In the genomic region with DNA sequence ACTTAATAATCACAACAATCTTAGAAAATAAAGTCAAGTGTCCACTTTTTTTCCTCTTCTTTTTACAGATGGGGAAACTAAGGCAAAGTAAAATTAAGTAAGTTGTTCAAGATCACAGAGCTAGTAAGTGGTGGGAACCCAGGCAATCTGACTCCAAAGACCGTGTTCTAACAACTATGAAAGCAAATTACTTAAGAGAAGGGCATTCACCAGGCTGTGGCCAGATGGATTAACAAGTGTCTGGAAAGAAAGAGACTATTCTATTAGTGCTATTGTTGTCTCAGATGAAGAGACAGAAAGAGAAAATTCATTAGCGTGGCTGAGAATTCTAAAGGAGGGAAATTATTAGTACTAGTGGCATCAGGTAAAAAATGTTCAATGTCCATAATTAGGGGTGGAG, we compare ENCODE assay signal across 23 cellular contexts. TPM values are rescaled to one million over a fixed set of nuclear protein-coding genes. Genes with fewer than 3 reads are reported as not detected.
A peak's percentile ranks its signal among the peaks of the same experiment; 100 is the strongest.
DNase-seq lines count a peak whose midpoint lies in the region; ATAC-seq and TF ChIP-seq lines count a peak whose summit lies in the region.
"Had no signal": no experiment of that assay in that cellular context is flagged by ENCODE, and none has a peak within 500 bp of the region (broad histone marks: within the 10 kb centered on the region; RNA-seq: fewer than 3 reads in every experiment).

No MANE protein-coding gene starts in this region.

- H3K79me2 ChIP-seq in SK-N-SH (ENCODE audit: insufficient read depth): no peaks in the 10 kb centered on the region
- no peaks in the 10 kb centered on the region for H3K79me2 ChIP-seq in smooth muscle cell (ENCODE audit: low read depth)

- no peak for TF ChIP-seq CTCF in SK-N-SH (IDR thresholded peaks at IDR 0.05)
- no peak for TF ChIP-seq CTCF in smooth muscle cell (IDR thresholded peaks at IDR 0.05; ENCODE audit: borderline replicate concordance, insufficient read depth, poor library complexity, severe bottlenecking)

- H3K4ac ChIP-seq in mesenchymal stem cell (ENCODE audit: low read depth in 1 of 2, low read length in 2 of 2): no peak overlapping the region

- H4K91ac ChIP-seq in mesenchymal stem cell (ENCODE audit: low read length): no peak overlapping the region

- TF ChIP-seq EP300 in SK-N-SH (IDR thresholded peaks at IDR 0.05; ENCODE audit: borderline replicate concordance in 1 of 2, low read depth in 1 of 2, low read length in 1 of 2): no peak

- CTCF ChIA-PET in SK-N-SH (lab: Yijun Ruan, JAX): interaction anchor here (0.6 to 1.1 kb wide), 2 partner anchors 49 to 71 kb away, joined by 3 read pairs; a partner anchor contains a TSS
- CTCF ChIA-PET in activated CD4-positive, alpha-beta T cell treated with anti-CD3 and anti-CD28 coated beads, Interleukin-2, amount 10 ng/mL, durations not matched to agents 7 days and 5 days (lab: Charles Lee): interaction anchor here (0.6 to 0.7 kb wide), 3 partner anchors 9 to 21 kb away, joined by 3 read pairs; no protein-coding TSS in a partner anchor

- POLR2A ChIA-PET in SK-N-SH (lab: Yijun Ruan, JAX): no interaction called here
- POLR2A ChIA-PET in activated CD4-positive, alpha-beta T cell treated with anti-CD3 and anti-CD28 coated beads, Interleukin-2, amount 10 ng/mL, durations not matched to agents 7 days and 5 days (lab: Charles Lee): no interaction called here

- H3K27ac ChIP-seq in SK-N-SH (ENCODE audit: low read depth in 2 of 2, low read length in 1 of 2) (peak overlapping the region in 1 of 2 experiments; percentile 84; a peak in 2 of 4 replicates), mesenchymal stem cell (ENCODE audit: low read length, poor library complexity, severe bottlenecking) (peak overlapping the region; percentile 96), smooth muscle cell (ENCODE audit: low read depth) (peak overlapping the region; percentile 85)
- H3K27ac ChIP-seq: ascending aorta, left ventricle myocardium inferior, VCaP had no signal

- H3K4me1 ChIP-seq in SK-N-SH (ENCODE audit: control insufficient read depth in 1 of 2, insufficient read depth in 2 of 2, low read depth in 1 of 2, low read length in 1 of 2) (peaks cover 14 to 23% of the 10 kb centered on the region in 2 experiments; a peak in 3 of 4 replicates), mesenchymal stem cell (ENCODE audit: control insufficient read depth, insufficient read depth, low read depth, low read length) (peaks cover 11% of the 10 kb centered on the region), smooth muscle cell (ENCODE audit: low read depth) (peaks cover 19% of the 10 kb centered on the region)

- no peak overlapping the region for H3K18ac ChIP-seq in mesenchymal stem cell (ENCODE audit: low read depth in 1 of 2, low read length in 2 of 2)

- peaks cover 11% of the 10 kb centered on the region for H3K79me1 ChIP-seq in mesenchymal stem cell (replicated peaks; ENCODE audit: low read length, poor library complexity, severe bottlenecking)

- H3K4me3 Mint-ChIP-seq in activated CD4-positive, alpha-beta T cell treated with anti-CD3 and anti-CD28 coated beads, Interleukin-2, amount 10 ng/mL, durations not matched to agents 7 days and 5 days: no peak overlapping the region
- H3K4me3 Mint-ChIP-seq: activated CD4-positive, alpha-beta T cell treated with anti-CD3 and anti-CD28 coated beads, Interleukin-2, amount 10 ng/mL, durations not matched to agents 24 days and 14 days; activated naive CD4-positive, alpha-beta T cell treated with anti-CD3 and anti-CD28 coated beads, Interleukin-2, amount 50 U/mL, for 24 hours; activated T-helper 1 cell treated with anti-CD3 and anti-CD28 coated beads, Interleukin-12 subunit alpha, Interleukin-12 subunit beta, Interleukin-2, Interleukin-4 antibody, amounts not matched to agents 30 ng/mL and 10 ng/mL and 1 ng/mL, durations not matched to agents 14 hours and 24 hours and 36 hours had no signal

- no peak overlapping the region for H4K8ac ChIP-seq in mesenchymal stem cell (ENCODE audit: low read length)

- H2AK5ac ChIP-seq in mesenchymal stem cell (ENCODE audit: low read length, severe bottlenecking): no peak overlapping the region

- H3K9me3 Mint-ChIP-seq in activated CD4-positive, alpha-beta T cell treated with anti-CD3 and anti-CD28 coated beads, Interleukin-2, amount 10 ng/mL, durations not matched to agents 7 days and 5 days: no peaks in the 10 kb centered on the region
- H3K9me3 Mint-ChIP-seq: activated CD4-positive, alpha-beta T cell treated with anti-CD3 and anti-CD28 coated beads, Interleukin-2, amount 10 ng/mL, durations not matched to agents 24 days and 14 days; activated naive CD4-positive, alpha-beta T cell treated with anti-CD3 and anti-CD28 coated beads, Interleukin-2, amount 50 U/mL, for 24 hours; activated T-helper 1 cell treated with anti-CD3 and anti-CD28 coated beads, Interleukin-12 subunit alpha, Interleukin-12 subunit beta, Interleukin-2, Interleukin-4 antibody, amounts not matched to agents 30 ng/mL and 10 ng/mL and 1 ng/mL, durations not matched to agents 14 hours and 24 hours and 36 hours had no signal

- H3K27me3 ChIP-seq in SK-N-SH (ENCODE audit: insufficient read depth) (no peaks in the 10 kb centered on the region), mesenchymal stem cell (ENCODE audit: control insufficient read depth in 1 of 2, insufficient read depth in 1 of 2, low read length in 2 of 2) (no peaks in the 10 kb centered on the region), smooth muscle cell (ENCODE audit: low read depth) (no peaks in the 10 kb centered on the region)
- H3K27me3 ChIP-seq: ascending aorta, BE2C, heart right ventricle, right lobe of liver, transverse colon had no signal

- H2AFZ ChIP-seq in SK-N-SH (ENCODE audit: low read depth): no peak overlapping the region; the same call in 1 of the 2 replicates
- H2AFZ ChIP-seq in mesenchymal stem cell (ENCODE audit: low read depth, low read length): no peak overlapping the region
- no peak overlapping the region for H2AFZ ChIP-seq in smooth muscle cell (ENCODE audit: low read depth)

- H3K14ac ChIP-seq in mesenchymal stem cell (ENCODE audit: low read length in 2 of 2): no peak overlapping the region

- no peak overlapping the region for H2BK120ac ChIP-seq in mesenchymal stem cell (ENCODE audit: low read depth, low read length)

- no peak overlapping the region for H3K4me3 ChIP-seq in SK-N-SH (ENCODE audit: low read depth in 2 of 2, low read length in 1 of 2)
- H3K4me3 ChIP-seq in mesenchymal stem cell (ENCODE audit: insufficient read depth in 1 of 2, low read depth in 1 of 2, low read length in 2 of 2): no peak overlapping the region
- no peak overlapping the region for H3K4me3 ChIP-seq in smooth muscle cell
- H3K4me3 ChIP-seq: ascending aorta, GM12878, heart right ventricle, left ventricle myocardium inferior, right lobe of liver, transverse colon had no signal

- H3K36me3 Mint-ChIP-seq in activated CD4-positive, alpha-beta T cell treated with anti-CD3 and anti-CD28 coated beads, Interleukin-2, amount 10 ng/mL, durations not matched to agents 7 days and 5 days (ENCODE audit: low read depth): no peaks in the 10 kb centered on the region

- H4K20me1 ChIP-seq in SK-N-SH (ENCODE audit: insufficient read depth) (no peaks in the 10 kb centered on the region), smooth muscle cell (ENCODE audit: low read depth) (no peaks in the 10 kb centered on the region)

- DNase-seq in SK-N-SH (no peak), dermis blood vessel endothelial cell (peak; percentile 30), mesenchymal stem cell (no peak), smooth muscle cell (lab: John Stamatoyannopoulos, UW; ENCODE audit: unreplicated experiment) (no peak), globus pallidus (ENCODE audit: low spot score) (no peak), activated gamma-delta T cell treated with Interleukin-2 at 50 U/mL for 16 hours (no peak)
- no peak for DNase-seq in activated CD4-positive, alpha-beta T cell treated with anti-CD3 and anti-CD28 coated beads, Interleukin-2, amount 10 ng/mL, durations not matched to agents 7 days and 5 days
- DNase-seq: activated CD4-positive, alpha-beta T cell treated with anti-CD3 and anti-CD28 coated beads, Interleukin-2, amount 10 ng/mL, durations not matched to agents 24 days and 14 days; BE2C; DND-41; heart right ventricle; left ventricle myocardium inferior; NCI-H1092 treated with DMSO at 0.1 percent for 48 hours; NCI-H2029 treated with DMSO at 0.1 percent for 48 hours; stimulated activated CD4-positive, alpha-beta T cell treated with anti-CD3 and anti-CD28 coated beads, Interleukin-15, amount 100 ng/mL, for 24 hours had no signal

- H2BK12ac ChIP-seq in mesenchymal stem cell (ENCODE audit: low read length in 2 of 2): no peak overlapping the region

- H2BK5ac ChIP-seq in mesenchymal stem cell (ENCODE audit: low read depth, low read length, poor library complexity, severe bottlenecking): no peak overlapping the region

- no peaks in the 10 kb centered on the region for H3K27me3 Mint-ChIP-seq in activated CD4-positive, alpha-beta T cell treated with anti-CD3 and anti-CD28 coated beads, Interleukin-2, amount 10 ng/mL, durations not matched to agents 7 days and 5 days
- H3K27me3 Mint-ChIP-seq: activated CD4-positive, alpha-beta T cell treated with anti-CD3 and anti-CD28 coated beads, Interleukin-2, amount 10 ng/mL, durations not matched to agents 24 days and 14 days had no signal

- H3K4me1 Mint-ChIP-seq in activated CD4-positive, alpha-beta T cell treated with anti-CD3 and anti-CD28 coated beads, Interleukin-2, amount 10 ng/mL, durations not matched to agents 7 days and 5 days: no peaks in the 10 kb centered on the region
- H3K4me1 Mint-ChIP-seq: activated CD4-positive, alpha-beta T cell treated with anti-CD3 and anti-CD28 coated beads, Interleukin-2, amount 10 ng/mL, durations not matched to agents 24 days and 14 days; activated naive CD4-positive, alpha-beta T cell treated with anti-CD3 and anti-CD28 coated beads, Interleukin-2, amount 50 U/mL, for 24 hours had no signal

- H2BK15ac ChIP-seq in mesenchymal stem cell (ENCODE audit: low read depth, poor library complexity, severe bottlenecking): no peak overlapping the region

- peak overlapping the region; percentile 15; the same call in 1 of the 2 replicates for H3K9ac ChIP-seq in SK-N-SH
- no peak overlapping the region for H3K9ac ChIP-seq in mesenchymal stem cell (ENCODE audit: low read length)
- H3K9ac ChIP-seq in smooth muscle cell (ENCODE audit: low read depth): peak overlapping the region; percentile 67

- H3K9me3 ChIP-seq in SK-N-SH (no peaks in the 10 kb centered on the region), mesenchymal stem cell (ENCODE audit: control insufficient read depth, low read length) (no peaks in the 10 kb centered on the region), smooth muscle cell (replicated peaks; ENCODE audit: low read depth) (no peaks in the 10 kb centered on the region)
- H3K9me3 ChIP-seq: ascending aorta, BE2C, heart right ventricle, left ventricle myocardium inferior, right lobe of liver, transverse colon had no signal

- no peak for TF ChIP-seq RAD21 in SK-N-SH (IDR thresholded peaks at IDR 0.05; ENCODE audit: low read length)

- peaks cover 17% of the 10 kb centered on the region for H3F3A ChIP-seq in SK-N-SH (replicated peaks; ENCODE audit: insufficient read depth)
- H3F3A ChIP-seq in smooth muscle cell (ENCODE audit: low read depth): peaks cover 5% of the 10 kb centered on the region

- 82% methylated on average over 2 of the region's 2 CpGs for WGBS in SK-N-SH (ENCODE audit: low lambda C conversion rate)
- 91% methylated on average over 2 of the region's 2 CpGs for WGBS in mesenchymal stem cell
- WGBS in smooth muscle cell (ENCODE audit: low lambda C conversion rate): 30% methylated on average over 2 of the region's 2 CpGs

- H3K4me2 ChIP-seq in SK-N-SH (no peak overlapping the region), mesenchymal stem cell (ENCODE audit: low read length, poor library complexity, severe bottlenecking) (no peak overlapping the region), smooth muscle cell (peak overlapping the region; percentile 67)

- peaks cover 0 to 6% of the 10 kb centered on the region in 2 experiments for H3K36me3 ChIP-seq in SK-N-SH (replicated peaks in 1 of 2; ENCODE audit: control insufficient read depth in 1 of 2, insufficient read depth in 2 of 2, low read length in 1 of 2)
- peaks cover 0 to 10% of the 10 kb centered on the region in 2 experiments for H3K36me3 ChIP-seq in mesenchymal stem cell (ENCODE audit: control insufficient read depth in 1 of 2, insufficient read depth in 2 of 2, low read depth in 1 of 2, low read length in 2 of 2)
- H3K36me3 ChIP-seq in smooth muscle cell (ENCODE audit: low read depth): no peaks in the 10 kb centered on the region
- H3K36me3 ChIP-seq: BE2C, right lobe of liver, transverse colon had no signal

- no peak for ATAC-seq in SK-N-SH treated with all-trans-retinoic acid at 6 μM for 48 hours
- ATAC-seq: GM12878, heart right ventricle had no signal

- no peak overlapping the region for H3K23ac ChIP-seq in mesenchymal stem cell (ENCODE audit: low read length in 2 of 2)

- H3K9me2 ChIP-seq in SK-N-SH: no peaks in the 10 kb centered on the region

- no peak overlapping the region for H3K27ac Mint-ChIP-seq in activated CD4-positive, alpha-beta T cell treated with anti-CD3 and anti-CD28 coated beads, Interleukin-2, amount 10 ng/mL, durations not matched to agents 7 days and 5 days
- H3K27ac Mint-ChIP-seq: activated CD4-positive, alpha-beta T cell treated with anti-CD3 and anti-CD28 coated beads, Interleukin-2, amount 10 ng/mL, durations not matched to agents 24 days and 14 days; activated naive CD4-positive, alpha-beta T cell treated with anti-CD3 and anti-CD28 coated beads, Interleukin-2, amount 50 U/mL, for 24 hours; activated T-helper 1 cell treated with anti-CD3 and anti-CD28 coated beads, Interleukin-12 subunit alpha, Interleukin-12 subunit beta, Interleukin-2, Interleukin-4 antibody, amounts not matched to agents 30 ng/mL and 10 ng/mL and 1 ng/mL, durations not matched to agents 14 hours and 24 hours and 36 hours had no signal

RNA-seq across cellular contexts. Expression of a gene that starts 48.5 kb away (rescaled TPM):
- 2.8 and 3.8 TPM in 2 replicates for polyA plus RNA-seq in SK-N-SH (2012; rRNA removed)
- 2.4 and 2.7 TPM in 2 replicates for polyA plus RNA-seq in SK-N-SH (2012; cell fraction: cytosol; rRNA removed)
- 3.9 and 9.8 TPM in 2 replicates for polyA plus RNA-seq in SK-N-SH (2012; cell fraction: nucleus; rRNA removed)
- 19.6 and 27.0 TPM in 2 replicates for total RNA-seq in dermis blood vessel endothelial cell
- 3.5 TPM for polyA plus RNA-seq in mesenchymal stem cell (2013, experiment 1 of 2)
- polyA plus RNA-seq in mesenchymal stem cell (2013, experiment 2 of 2): 3.6 TPM
- 7.7 and 11.0 TPM in 2 replicates for total RNA-seq in smooth muscle cell
- polyA plus RNA-seq in smooth muscle cell: 2.5 and 3.5 TPM in 2 replicates
- under 1 TPM; 0.56 to 0.69 TPM for total RNA-seq in activated CD4-positive, alpha-beta T cell treated with anti-CD3 and anti-CD28 coated beads, Interleukin-2, amount 10 ng/mL, durations not matched to agents 7 days and 5 days

RNA-seq across cellular contexts. Expression of a gene that starts 48.9 kb away (rescaled TPM):
- 41.2 and 55.0 TPM in 2 replicates for polyA plus RNA-seq in SK-N-SH (2012; rRNA removed)
- 58.3 and 62.7 TPM in 2 replicates for polyA plus RNA-seq in SK-N-SH (2012; cell fraction: cytosol; rRNA removed)
- polyA plus RNA-seq in SK-N-SH (2012; cell fraction: nucleus; rRNA removed): 20.6 and 53.6 TPM in 2 replicates
- total RNA-seq in dermis blood vessel endothelial cell: 96.7 and 134 TPM in 2 replicates
- 67.5 TPM for polyA plus RNA-seq in mesenchymal stem cell (2013, experiment 1 of 2)
- 66.4 TPM for polyA plus RNA-seq in mesenchymal stem cell (2013, experiment 2 of 2)
- total RNA-seq in smooth muscle cell: 65.2 and 71.5 TPM in 2 replicates
- polyA plus RNA-seq in smooth muscle cell: 21.2 and 24.8 TPM in 2 replicates
- 10 to 100 TPM; 33.3 to 41.7 TPM for total RNA-seq in activated CD4-positive, alpha-beta T cell treated with anti-CD3 and anti-CD28 coated beads, Interleukin-2, amount 10 ng/mL, durations not matched to agents 7 days and 5 days
